In genomic region chr1:193479187-193479586, GRCh38 we compare ENCODE assay signal across 8 cellular contexts.
DNase-seq lines count a peak whose midpoint lies in the region; ATAC-seq lines count a peak whose summit lies in the region.

No MANE protein-coding gene starts in this region.

- ATAC-seq in GM18499 (IDR thresholded peaks at IDR 0.05; ENCODE audit: insufficient read depth, unreplicated experiment) (peak; percentile 96), HG02759 (IDR thresholded peaks at IDR 0.05; ENCODE audit: unreplicated experiment) (peak; percentile 97)
- peak; percentile 95 for ATAC-seq in activated naive CD8-positive, alpha-beta T cell treated with anti-CD3 and anti-CD28 coated beads, Interleukin-2, amount 10 ng/mL, durations not matched to agents 7 days and 5 days (ENCODE audit: low read depth)

- no peaks in the 10 kb centered on the region for H3K27me3 Mint-ChIP-seq in activated naive CD8-positive, alpha-beta T cell treated with anti-CD3 and anti-CD28 coated beads, Interleukin-2, amount 10 ng/mL, durations not matched to agents 7 days and 5 days

- peaks cover 38% of the 10 kb centered on the region for H3K9me3 Mint-ChIP-seq in activated naive CD8-positive, alpha-beta T cell treated with anti-CD3 and anti-CD28 coated beads, Interleukin-2, amount 10 ng/mL, durations not matched to agents 7 days and 5 days

- H3K4me1 Mint-ChIP-seq in activated naive CD8-positive, alpha-beta T cell treated with anti-CD3 and anti-CD28 coated beads, Interleukin-2, amount 10 ng/mL, durations not matched to agents 7 days and 5 days: peaks cover 40% of the 10 kb centered on the region

- POLR2A ChIA-PET in activated naive CD8-positive, alpha-beta T cell treated with anti-CD3 and anti-CD28 coated beads, Interleukin-2, amount 10 ng/mL, durations not matched to agents 7 days and 5 days (lab: Charles Lee): interaction anchor here (1.1 kb wide), 1 partner anchor 10 kb away, joined by 3 read pairs; no protein-coding TSS in a partner anchor

- H3K4me3 Mint-ChIP-seq in activated naive CD8-positive, alpha-beta T cell treated with anti-CD3 and anti-CD28 coated beads, Interleukin-2, amount 10 ng/mL, durations not matched to agents 7 days and 5 days: peak overlapping the region; percentile 55

- DNase-seq in RPMI8226 (peak; percentile 88), NCI-H345 (lab: John Stamatoyannopoulos, UW) (no peak), NCI-H2171 treated with DMSO at 0.1 percent for 48 hours (lab: John Stamatoyannopoulos, UW) (no peak), NCI-H2029 treated with DMSO at 0.1 percent for 48 hours (lab: John Stamatoyannopoulos, UW) (no peak)
- DNase-seq in activated naive CD8-positive, alpha-beta T cell treated with anti-CD3 and anti-CD28 coated beads, Interleukin-2, amount 10 ng/mL, durations not matched to agents 7 days and 5 days: peak; percentile 70
- DNase-seq in stimulated activated CD8-positive, alpha-beta memory T cell treated with anti-CD3 and anti-CD28 coated beads, Interleukin-7, amount 100 ng/mL, for 4 hours (ENCODE audit: low read depth in 2 of 2): peak; percentile 37 to 51

- peaks cover 82% of the 10 kb centered on the region for H3K36me3 Mint-ChIP-seq in activated naive CD8-positive, alpha-beta T cell treated with anti-CD3 and anti-CD28 coated beads, Interleukin-2, amount 10 ng/mL, durations not matched to agents 7 days and 5 days

- H3K27ac Mint-ChIP-seq in activated naive CD8-positive, alpha-beta T cell treated with anti-CD3 and anti-CD28 coated beads, Interleukin-2, amount 10 ng/mL, durations not matched to agents 7 days and 5 days: peak overlapping the region; percentile 96

Comparison
In these comparisons a context has a peak if more than half of its experiments do, and no peak if none do; other contexts are left out.
1. DNase-seq: peak in RPMI8226 (single experiment), activated naive CD8-positive, alpha-beta T cell treated with anti-CD3 and anti-CD28 coated beads, Interleukin-2, amount 10 ng/mL, durations not matched to agents 7 days and 5 days (single experiment) and stimulated activated CD8-positive, alpha-beta memory T cell treated with anti-CD3 and anti-CD28 coated beads, Interleukin-7, amount 100 ng/mL, for 4 hours (2 of 2); none in NCI-H345 (single experiment), NCI-H2171 treated with DMSO at 0.1 percent for 48 hours (single experiment) and NCI-H2029 treated with DMSO at 0.1 percent for 48 hours (single experiment).
2. Peak in every context shown above with its lines, with median percentiles within 50 percentile points of each other: ATAC-seq.